In genomic region chr9:112558476-112558875, GRCh38 we compare ENCODE assay signal across 21 cellular contexts.
A peak's percentile ranks its signal among the peaks of the same experiment; 100 is the strongest.
DNase-seq lines count a peak whose midpoint lies in the region; ATAC-seq, FAIRE-seq and TF ChIP-seq lines count a peak whose summit lies in the region.
"Had no signal": no experiment of that assay in that cellular context is flagged by ENCODE, and none has a peak within 500 bp of the region (broad histone marks: within the 10 kb centered on the region; RNA-seq: fewer than 3 reads in every experiment).

No MANE protein-coding gene starts in this region.

- ATAC-seq in HG02623 (IDR thresholded peaks at IDR 0.05; ENCODE audit: unreplicated experiment) = no peak
- no peak for ATAC-seq in GM21447 (IDR thresholded peaks at IDR 0.05; ENCODE audit: unreplicated experiment)
- no peak for ATAC-seq in stimulated activated memory B cell treated with anti-CD40 and anti-IgM and Interleukin-4, amounts not matched to agents 10 μg/mL and 1 μg/mL and 100 μg/mL, for 72 hours
- ATAC-seq: activated CD8-positive, alpha-beta T cell treated with anti-CD3 and anti-CD28 coated beads, Interleukin-2, amount 10 ng/mL, durations not matched to agents 7 days and 5 days; esophagus mucosa; left colon had no signal

- H3K27me3 ChIP-seq in BJ (ENCODE audit: control insufficient read depth, insufficient read depth, low read length) (no peaks in the 10 kb centered on the region), bronchial epithelial cell (ENCODE audit: control insufficient read depth, insufficient read depth, low read length) (no peaks in the 10 kb centered on the region), MM.1S (replicated peaks; ENCODE audit: insufficient read depth, low read length) (no peaks in the 10 kb centered on the region)
- H3K27me3 ChIP-seq: sigmoid colon, vagina had no signal

- H3K9me2 ChIP-seq in MM.1S (replicated peaks; ENCODE audit: insufficient read depth, low read length) = no peaks in the 10 kb centered on the region

- no peak overlapping the region for H3K9ac ChIP-seq in MM.1S (ENCODE audit: low read length)

- H4K20me1 ChIP-seq in MM.1S (ENCODE audit: insufficient read depth, low read length) = no peaks in the 10 kb centered on the region

- H3K79me2 ChIP-seq in MM.1S (ENCODE audit: low read length) = no peaks in the 10 kb centered on the region

- CTCF ChIA-PET in BJ (lab: Yijun Ruan, JAX) = interaction anchor here (0.6 to 1.2 kb wide), 3 partner anchors 12 to 72 kb away, joined by 3 read pairs; partner anchors contain the start of gene KIAA1958

- no peak overlapping the region for H3K27ac Mint-ChIP-seq in stimulated activated memory B cell treated with anti-CD40 and anti-IgM and Interleukin-4, amounts not matched to agents 10 μg/mL and 1 μg/mL and 100 μg/mL, for 72 hours
- H3K27ac Mint-ChIP-seq: activated CD8-positive, alpha-beta T cell treated with anti-CD3 and anti-CD28 coated beads, Interleukin-2, amount 10 ng/mL, durations not matched to agents 7 days and 5 days; activated T-helper 1 cell treated with anti-CD3 and anti-CD28 coated beads, Interleukin-12 subunit alpha, Interleukin-12 subunit beta, Interleukin-2, Interleukin-4 antibody, amounts not matched to agents 30 ng/mL and 10 ng/mL and 1 ng/mL, durations not matched to agents 14 hours and 24 hours and 36 hours had no signal

- H3K36me3 ChIP-seq in BJ (ENCODE audit: control insufficient read depth, insufficient read depth, low read length) (no peaks in the 10 kb centered on the region), bronchial epithelial cell (ENCODE audit: control insufficient read depth, insufficient read depth, low read length) (no peaks in the 10 kb centered on the region), MM.1S (replicated peaks; ENCODE audit: insufficient read depth, low read length) (no peaks in the 10 kb centered on the region)
- H3K36me3 ChIP-seq: sigmoid colon, vagina had no signal

- H3K4me1 ChIP-seq in MM.1S (ENCODE audit: low read length) = peaks cover 11% of the 10 kb centered on the region; the same call in 1 of the 2 replicates
- H3K4me1 ChIP-seq: vagina had no signal

- no peaks in the 10 kb centered on the region for H3F3A ChIP-seq in MM.1S (ENCODE audit: insufficient read depth, low read length)

- no peaks in the 10 kb centered on the region for H3K9me3 ChIP-seq in MM.1S (replicated peaks; ENCODE audit: insufficient read depth, low read length)
- H3K9me3 ChIP-seq: sigmoid colon, vagina had no signal

- H3K4me3 ChIP-seq in BJ (ENCODE audit: low read depth, low read length) (no peak overlapping the region), bronchial epithelial cell (ENCODE audit: low read depth, low read length) (no peak overlapping the region), MM.1S (ENCODE audit: low read length) (no peak overlapping the region)
- H3K4me3 ChIP-seq: sigmoid colon, vagina had no signal

- no peak for FAIRE-seq in bronchial epithelial cell (lab: Jason Lieb, UNC)

- H3K4me1 Mint-ChIP-seq in stimulated activated memory B cell treated with anti-CD40 and anti-IgM and Interleukin-4, amounts not matched to agents 10 μg/mL and 1 μg/mL and 100 μg/mL, for 72 hours = peaks cover 6% of the 10 kb centered on the region

- H3K36me3 Mint-ChIP-seq in stimulated activated memory B cell treated with anti-CD40 and anti-IgM and Interleukin-4, amounts not matched to agents 10 μg/mL and 1 μg/mL and 100 μg/mL, for 72 hours = no peaks in the 10 kb centered on the region

- TF ChIP-seq CTCF in BJ (IDR thresholded peaks at IDR 0.05; ENCODE audit: insufficient read depth, low read depth, low read length) (no peak), bronchial epithelial cell (IDR thresholded peaks at IDR 0.05; ENCODE audit: insufficient read depth, low read length, severe bottlenecking) (no peak), MM.1S (IDR thresholded peaks at IDR 0.05; ENCODE audit: low read length) (no peak)

- no peak overlapping the region for H3K4me2 ChIP-seq in MM.1S (ENCODE audit: low read depth, low read length)

- DNase-seq in BJ (ENCODE audit: low read depth) (peak; percentile 59), M059J (ENCODE audit: low read depth) (peak; percentile 77), bronchial epithelial cell (ENCODE audit: low read depth) (peak; percentile 30), kidney tubule cell (ENCODE audit: low spot score) (peak; percentile 64), MM.1S (no peak)
- DNase-seq: activated CD8-positive, alpha-beta T cell treated with anti-CD3 and anti-CD28 coated beads, Interleukin-2, amount 10 ng/mL, durations not matched to agents 7 days and 5 days; anterior cingulate cortex; dermis blood vessel endothelial cell; left colon; NCI-H1417; NCI-H2171 treated with DMSO at 0.1 percent for 48 hours; NCI-H82; sigmoid colon; stimulated activated CD4-positive, alpha-beta T cell treated with anti-CD3 and anti-CD28 coated beads, Interleukin-2, amount 100 ng/mL, for 24 hours; T-helper 1 cell had no signal

- no peaks in the 10 kb centered on the region for H3K9me3 Mint-ChIP-seq in stimulated activated memory B cell treated with anti-CD40 and anti-IgM and Interleukin-4, amounts not matched to agents 10 μg/mL and 1 μg/mL and 100 μg/mL, for 72 hours
- H3K9me3 Mint-ChIP-seq: activated T-helper 1 cell treated with anti-CD3 and anti-CD28 coated beads, Interleukin-12 subunit alpha, Interleukin-12 subunit beta, Interleukin-2, Interleukin-4 antibody, amounts not matched to agents 30 ng/mL and 10 ng/mL and 1 ng/mL, durations not matched to agents 14 hours and 24 hours and 36 hours had no signal

- H3K27ac ChIP-seq in MM.1S (ENCODE audit: low read length) = no peak overlapping the region
- H3K27ac ChIP-seq: sigmoid colon, vagina had no signal

- H3K4me3 Mint-ChIP-seq in stimulated activated memory B cell treated with anti-CD40 and anti-IgM and Interleukin-4, amounts not matched to agents 10 μg/mL and 1 μg/mL and 100 μg/mL, for 72 hours = no peak overlapping the region
- H3K4me3 Mint-ChIP-seq: activated CD8-positive, alpha-beta T cell treated with anti-CD3 and anti-CD28 coated beads, Interleukin-2, amount 10 ng/mL, durations not matched to agents 7 days and 5 days; activated T-helper 1 cell treated with anti-CD3 and anti-CD28 coated beads, Interleukin-12 subunit alpha, Interleukin-12 subunit beta, Interleukin-2, Interleukin-4 antibody, amounts not matched to agents 30 ng/mL and 10 ng/mL and 1 ng/mL, durations not matched to agents 14 hours and 24 hours and 36 hours had no signal

- no peaks in the 10 kb centered on the region for H3K27me3 Mint-ChIP-seq in stimulated activated memory B cell treated with anti-CD40 and anti-IgM and Interleukin-4, amounts not matched to agents 10 μg/mL and 1 μg/mL and 100 μg/mL, for 72 hours

- no peak overlapping the region for H2AFZ ChIP-seq in MM.1S (ENCODE audit: low read length)

- POLR2A ChIA-PET in BJ (lab: Charles Lee) = interaction anchor here (0.6 kb wide), 1 partner anchor 11 kb away, joined by 8 read pairs; no protein-coding TSS in a partner anchor
